In genomic region chr19:48216933-48217332, GRCh38 we compare ENCODE assay signal across 15 cellular contexts. TPM values are rescaled to one million over a fixed set of nuclear protein-coding genes. Genes with fewer than 3 reads are reported as not detected.
"Had no signal": no experiment of that assay in that cellular context is flagged by ENCODE, and none has a peak within 500 bp of the region (broad histone marks: within the 10 kb centered on the region; RNA-seq: fewer than 3 reads in every experiment).

No MANE protein-coding gene starts in this region.

- H3K27me3 ChIP-seq: colonic mucosa, heart right ventricle, pancreas, testis had no signal

- H3K4me1 Mint-ChIP-seq: activated B cell treated with CpG ODN at 0.5 μM for 24 hours; activated CD4-positive, alpha-beta T cell treated with anti-CD3 and anti-CD28 coated beads, Interleukin-2, amount 10 ng/mL, durations not matched to agents 24 days and 14 days had no signal

- H3K4me3 Mint-ChIP-seq: activated B cell treated with CpG ODN at 0.5 μM for 24 hours; activated CD4-positive, alpha-beta T cell treated with anti-CD3 and anti-CD28 coated beads, Interleukin-2, amount 10 ng/mL, durations not matched to agents 24 days and 14 days; activated naive CD4-positive, alpha-beta T cell treated with anti-CD3 and anti-CD28 coated beads for 36 hours; stimulated activated naive CD8-positive, alpha-beta T cell treated with anti-CD3 and anti-CD28 coated beads, Interleukin-15, amount 100 ng/mL, for 72 hours had no signal

- H3K27ac Mint-ChIP-seq: activated B cell treated with CpG ODN at 0.5 μM for 24 hours; activated naive CD4-positive, alpha-beta T cell treated with anti-CD3 and anti-CD28 coated beads for 36 hours; stimulated activated naive CD8-positive, alpha-beta T cell treated with anti-CD3 and anti-CD28 coated beads, Interleukin-15, amount 100 ng/mL, for 72 hours had no signal

- H3K36me3 ChIP-seq: colonic mucosa, pancreas had no signal

- H3K4me1 ChIP-seq: colonic mucosa, heart right ventricle, pancreas had no signal

- H3K27ac ChIP-seq: colonic mucosa, heart right ventricle, pancreas, testis had no signal

- H3K9me3 Mint-ChIP-seq: activated B cell treated with CpG ODN at 0.5 μM for 24 hours; activated CD4-positive, alpha-beta T cell treated with anti-CD3 and anti-CD28 coated beads, Interleukin-2, amount 10 ng/mL, durations not matched to agents 24 days and 14 days; activated naive CD4-positive, alpha-beta T cell treated with anti-CD3 and anti-CD28 coated beads for 36 hours; stimulated activated naive CD8-positive, alpha-beta T cell treated with anti-CD3 and anti-CD28 coated beads, Interleukin-15, amount 100 ng/mL, for 72 hours had no signal

- H3K4me3 ChIP-seq: colonic mucosa, heart right ventricle, pancreas, testis had no signal

- H3K27me3 Mint-ChIP-seq: activated B cell treated with CpG ODN at 0.5 μM for 24 hours; activated CD4-positive, alpha-beta T cell treated with anti-CD3 and anti-CD28 coated beads, Interleukin-2, amount 10 ng/mL, durations not matched to agents 24 days and 14 days; stimulated activated naive CD8-positive, alpha-beta T cell treated with anti-CD3 and anti-CD28 coated beads, Interleukin-15, amount 100 ng/mL, for 72 hours had no signal

- DNase-seq: activated B cell treated with CpG ODN at 0.5 μM for 24 hours; activated CD4-positive, alpha-beta T cell treated with anti-CD3 and anti-CD28 coated beads, Interleukin-2, amount 10 ng/mL, durations not matched to agents 24 days and 14 days; activated CD8-positive, alpha-beta memory T cell treated with anti-CD3 and anti-CD28 coated beads for 24 hours; activated naive CD4-positive, alpha-beta T cell treated with anti-CD3 and anti-CD28 coated beads for 36 hours; caudate nucleus; colonic mucosa; effector CD4-positive, alpha-beta T cell; heart right ventricle; left ventricle myocardium superior; pancreas; stimulated activated CD4-positive, alpha-beta T cell treated with anti-CD3 and anti-CD28 coated beads, Interleukin-4, amount 100 ng/mL, for 4 hours; stimulated activated naive CD8-positive, alpha-beta T cell treated with anti-CD3 and anti-CD28 coated beads, Interleukin-15, amount 100 ng/mL, for 72 hours; testis had no signal

- H3K9me3 ChIP-seq: colonic mucosa, heart right ventricle, pancreas, testis had no signal

RNA-seq across cellular contexts. Expression of gene ZNF114, which starts 52.9 kb away (rescaled TPM):
- total RNA-seq: activated naive CD4-positive, alpha-beta T cell treated with anti-CD3 and anti-CD28 coated beads for 36 hours; fibroblast of lung; T-helper 1 cell treated with Interleukin-12 subunit alpha and Interleukin-12 subunit beta and Interleukin-4 antibody, amounts not matched to agents 30 ng/mL and 1 ng/mL, for 36 hours had no signal
